8 cellular contexts compared by ENCODE assay signal in genomic region chr13:110875243-110875642, GRCh38. TPM values are rescaled to one million over a fixed set of nuclear protein-coding genes. Genes with fewer than 3 reads are reported as not detected.
DNase-seq lines count a peak whose midpoint lies in the region; ATAC-seq and TF ChIP-seq lines count a peak whose summit lies in the region.

No MANE protein-coding gene starts in this region.

- peaks cover 5% of the 10 kb centered on the region for H3K4me1 Mint-ChIP-seq in activated T-helper 1 cell treated with anti-CD3 and anti-CD28 coated beads, Interleukin-12 subunit alpha, Interleukin-12 subunit beta, Interleukin-2, Interleukin-4 antibody, amounts not matched to agents 30 ng/mL and 10 ng/mL and 1 ng/mL, durations not matched to agents 14 hours and 24 hours and 36 hours (ENCODE audit: low read depth)
- peaks cover 6% of the 10 kb centered on the region for H3K4me1 Mint-ChIP-seq in memory B cell

- H3K36me3 ChIP-seq in left ventricle myocardium inferior (peaks cover 5% of the 10 kb centered on the region), upper lobe of right lung (no peaks in the 10 kb centered on the region)

- H3K4me3 Mint-ChIP-seq in activated T-helper 1 cell treated with anti-CD3 and anti-CD28 coated beads, Interleukin-12 subunit alpha, Interleukin-12 subunit beta, Interleukin-2, Interleukin-4 antibody, amounts not matched to agents 30 ng/mL and 10 ng/mL and 1 ng/mL, durations not matched to agents 14 hours and 24 hours and 36 hours = peak overlapping the region; percentile 48
- H3K4me3 Mint-ChIP-seq in memory B cell = peak overlapping the region; percentile 69

- H3K4me3 ChIP-seq in left ventricle myocardium inferior (peak overlapping the region; percentile 63), upper lobe of right lung (peak overlapping the region; percentile 42)

- DNase-seq in left ventricle myocardium inferior (no peak), Right ventricle myocardium inferior (ENCODE audit: missing footprints) (no peak), memory B cell (ENCODE audit: low spot score in 2 of 2) (no peak), upper lobe of right lung (no peak), NCI-H1694 treated with DMSO at 0.1 percent for 48 hours (lab: John Stamatoyannopoulos, UW) (no peak)
- no peak for DNase-seq in activated T-helper 1 cell treated with anti-CD3 and anti-CD28 coated beads, Interleukin-12 subunit alpha, Interleukin-12 subunit beta, Interleukin-2, Interleukin-4 antibody, amounts not matched to agents 30 ng/mL and 10 ng/mL and 1 ng/mL, durations not matched to agents 14 hours and 24 hours and 36 hours (ENCODE audit: low spot score)

- H3K4me1 ChIP-seq in left ventricle myocardium inferior = peaks cover 27% of the 10 kb centered on the region
- H3K4me1 ChIP-seq in upper lobe of right lung = peaks cover 21% of the 10 kb centered on the region

- TF ChIP-seq CTCF in left ventricle myocardium inferior (IDR thresholded peaks at IDR 0.05; ENCODE audit: borderline replicate concordance) (no peak), upper lobe of right lung (IDR thresholded peaks at IDR 0.05) (no peak)

- intact Hi-C loops in left ventricle myocardium inferior (cut with micrococcal nuclease) (no loop called here), Right ventricle myocardium inferior (cut with DNase I) (no loop called here), upper lobe of right lung (cut with DNase I) (no loop called here)
- intact Hi-C loops in activated T-helper 1 cell treated with anti-CD3 and anti-CD28 coated beads, Interleukin-12 subunit alpha, Interleukin-12 subunit beta, Interleukin-2, Interleukin-4 antibody, amounts not matched to agents 30 ng/mL and 10 ng/mL and 1 ng/mL, durations not matched to agents 14 hours and 24 hours and 36 hours (cut with micrococcal nuclease) = no loop called here

- ATAC-seq in Right ventricle myocardium inferior = no peak
- peak; percentile 83 for ATAC-seq in memory B cell (ENCODE audit: low read depth)
- no peak for ATAC-seq in upper lobe of right lung
- no peak for ATAC-seq in GM19328 (IDR thresholded peaks at IDR 0.05; ENCODE audit: unreplicated experiment)
- no peak for ATAC-seq in GM18907 (IDR thresholded peaks at IDR 0.05; ENCODE audit: unreplicated experiment)

- H3K27ac Mint-ChIP-seq in activated T-helper 1 cell treated with anti-CD3 and anti-CD28 coated beads, Interleukin-12 subunit alpha, Interleukin-12 subunit beta, Interleukin-2, Interleukin-4 antibody, amounts not matched to agents 30 ng/mL and 10 ng/mL and 1 ng/mL, durations not matched to agents 14 hours and 24 hours and 36 hours = no peak overlapping the region
- H3K27ac Mint-ChIP-seq in memory B cell = no peak overlapping the region

- H3K27ac ChIP-seq in left ventricle myocardium inferior (replicated peaks) (no peak overlapping the region), upper lobe of right lung (no peak overlapping the region)

- no peaks in the 10 kb centered on the region for H3K9me3 ChIP-seq in left ventricle myocardium inferior (replicated peaks)
- no peaks in the 10 kb centered on the region for H3K9me3 ChIP-seq in upper lobe of right lung

- no peaks in the 10 kb centered on the region for H3K27me3 ChIP-seq in left ventricle myocardium inferior (ENCODE audit: low read depth)
- no peaks in the 10 kb centered on the region for H3K27me3 ChIP-seq in upper lobe of right lung

- H3K36me3 Mint-ChIP-seq in activated T-helper 1 cell treated with anti-CD3 and anti-CD28 coated beads, Interleukin-12 subunit alpha, Interleukin-12 subunit beta, Interleukin-2, Interleukin-4 antibody, amounts not matched to agents 30 ng/mL and 10 ng/mL and 1 ng/mL, durations not matched to agents 14 hours and 24 hours and 36 hours (ENCODE audit: low read depth) = peaks cover 10% of the 10 kb centered on the region
- H3K36me3 Mint-ChIP-seq in memory B cell = peaks cover 4% of the 10 kb centered on the region

- H3K27me3 Mint-ChIP-seq in activated T-helper 1 cell treated with anti-CD3 and anti-CD28 coated beads, Interleukin-12 subunit alpha, Interleukin-12 subunit beta, Interleukin-2, Interleukin-4 antibody, amounts not matched to agents 30 ng/mL and 10 ng/mL and 1 ng/mL, durations not matched to agents 14 hours and 24 hours and 36 hours (ENCODE audit: insufficient read depth) = peaks cover 14% of the 10 kb centered on the region
- peaks cover 10% of the 10 kb centered on the region for H3K27me3 Mint-ChIP-seq in memory B cell

- no peaks in the 10 kb centered on the region for H3K9me3 Mint-ChIP-seq in activated T-helper 1 cell treated with anti-CD3 and anti-CD28 coated beads, Interleukin-12 subunit alpha, Interleukin-12 subunit beta, Interleukin-2, Interleukin-4 antibody, amounts not matched to agents 30 ng/mL and 10 ng/mL and 1 ng/mL, durations not matched to agents 14 hours and 24 hours and 36 hours
- H3K9me3 Mint-ChIP-seq in memory B cell = no peaks in the 10 kb centered on the region

RNA-seq across cellular contexts. Expression of gene ANKRD10, which starts 39.6 kb away (rescaled TPM):
- total RNA-seq in left ventricle myocardium inferior (45.9 TPM), Right ventricle myocardium inferior (48.6 TPM), upper lobe of right lung (134 TPM)
- 163 and 176 TPM in 2 replicates for total RNA-seq in activated T-helper 1 cell treated with anti-CD3 and anti-CD28 coated beads, Interleukin-12 subunit alpha, Interleukin-12 subunit beta, Interleukin-2, Interleukin-4 antibody, amounts not matched to agents 30 ng/mL and 10 ng/mL and 1 ng/mL, durations not matched to agents 14 hours and 24 hours and 36 hours
